In the genomic region with DNA sequence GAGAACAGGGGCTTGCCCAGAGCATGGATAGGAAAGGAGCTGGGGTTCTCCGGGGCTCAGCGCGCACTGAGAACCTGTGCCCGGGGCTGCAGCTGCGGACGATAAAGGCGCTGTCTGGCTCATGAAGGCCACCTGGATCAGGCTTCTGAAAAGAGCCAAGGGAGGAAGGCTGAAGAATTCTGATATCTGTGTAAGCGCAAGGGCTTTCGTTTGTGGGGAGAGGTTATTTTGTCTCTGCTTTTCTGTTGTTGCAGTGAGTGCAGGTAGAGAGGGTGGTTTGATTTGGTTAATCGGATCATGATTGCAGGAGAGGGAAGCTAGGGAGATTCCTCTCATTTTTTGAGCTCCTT, we compare ENCODE assay signal across 1 cellular context.
TF ChIP-seq lines count a peak whose summit lies in the region.

No MANE protein-coding gene starts in this region.

TF ChIP-seq in WTC11, 78 proteins besides CTCF, POLR2A, EP300 and RAD21 (continued from another document):
- no peak for TF ChIP-seq ARID4B (CRISPR knock-in tag; IDR thresholded peaks at IDR 0.05; ENCODE audit: borderline replicate concordance)
- no peak for TF ChIP-seq HMGA2 (CRISPR knock-in tag; IDR thresholded peaks at IDR 0.05)
- TF ChIP-seq SMAD4 (CRISPR knock-in tag; IDR thresholded peaks at IDR 0.05), result no peak
- TF ChIP-seq HMGXB4 (CRISPR knock-in tag; IDR thresholded peaks at IDR 0.05), result no peak
- no peak for TF ChIP-seq IRF2 (CRISPR knock-in tag; IDR thresholded peaks at IDR 0.05; ENCODE audit: borderline replicate concordance, low read depth)
TF ChIP-seq in WTC11: peak in this region for 0.
